ENCODE assay signal across 1 cellular context in the genomic region with DNA sequence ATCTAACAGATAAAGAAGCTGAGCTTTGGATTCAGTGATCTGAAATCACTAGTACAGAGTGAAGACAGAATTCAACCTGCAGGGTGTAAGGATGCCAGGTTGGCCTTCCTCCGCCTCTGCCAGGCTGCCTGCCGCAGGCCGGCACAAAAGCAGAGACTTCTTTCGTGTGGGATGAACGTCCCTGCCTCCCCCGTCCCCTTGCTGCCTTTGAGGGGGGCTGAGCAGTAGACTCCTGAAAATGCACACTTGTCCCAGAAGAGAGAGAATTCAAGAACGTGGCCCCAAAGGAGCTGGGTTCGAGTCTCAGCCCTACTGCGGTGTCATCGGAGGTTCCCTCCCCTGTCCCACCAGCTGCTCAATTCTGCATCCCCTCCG.
TF ChIP-seq lines count a peak whose summit lies in the region.

No MANE protein-coding gene starts in this region.

TF ChIP-seq in H1, 55 proteins besides CTCF, POLR2A, EP300 and RAD21:
- TF ChIP-seq SP2 (IDR thresholded peaks at IDR 0.05; ENCODE audit: low read length) (no peak), KDM4A (IDR thresholded peaks at IDR 0.05; ENCODE audit: low read depth, low read length, severe bottlenecking) (no peak), SUZ12 (IDR thresholded peaks at IDR 0.05; ENCODE audit: low read length) (no peak), SP1 (IDR thresholded peaks at IDR 0.05; ENCODE audit: low read depth, low read length) (no peak), ASH2L (IDR thresholded peaks at IDR 0.05; ENCODE audit: low read length) (no peak), GABPA (IDR thresholded peaks at IDR 0.05; ENCODE audit: borderline replicate concordance, insufficient read depth, low read length) (no peak), CREB1 (IDR thresholded peaks at IDR 0.05) (no peak), CTBP2 (IDR thresholded peaks at IDR 0.05; ENCODE audit: borderline replicate concordance, insufficient read depth, insufficient read length, low read length) (no peak), POU5F1 (IDR thresholded peaks at IDR 0.05; ENCODE audit: low read depth, low read length) (no peak), CHD1 (IDR thresholded peaks at IDR 0.05; ENCODE audit: low read depth, low read length) (no peak), CHD2 (IDR thresholded peaks at IDR 0.05; ENCODE audit: low read length) (no peak), RXRA (IDR thresholded peaks at IDR 0.05; ENCODE audit: insufficient read depth, low read depth, low read length) (no peak), SIRT6 (IDR thresholded peaks at IDR 0.05; ENCODE audit: low read length) (no peak), SAP30 (IDR thresholded peaks at IDR 0.05; ENCODE audit: insufficient read depth, insufficient replicate concordance, low read length) (no peak), SIX5 (IDR thresholded peaks at IDR 0.05; ENCODE audit: low read depth, low read length) (no peak), TCF12 (IDR thresholded peaks at IDR 0.05; ENCODE audit: low read depth, low read length) (no peak), POLR2AphosphoS5 (IDR thresholded peaks at IDR 0.05; ENCODE audit: low read depth, low read length) (no peak), RBBP5 (IDR thresholded peaks at IDR 0.05; ENCODE audit: borderline replicate concordance, low read depth, low read length) (no peak)
- TF ChIP-seq, protein P1, sequence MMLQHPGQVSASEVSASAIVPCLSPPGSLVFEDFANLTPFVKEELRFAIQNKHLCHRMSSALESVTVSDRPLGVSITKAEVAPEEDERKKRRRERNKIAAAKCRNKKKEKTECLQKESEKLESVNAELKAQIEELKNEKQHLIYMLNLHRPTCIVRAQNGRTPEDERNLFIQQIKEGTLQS (IDR thresholded peaks at IDR 0.05; ENCODE audit: insufficient read depth, low read depth, low read length), result no peak
- TF ChIP-seq, protein P2, sequence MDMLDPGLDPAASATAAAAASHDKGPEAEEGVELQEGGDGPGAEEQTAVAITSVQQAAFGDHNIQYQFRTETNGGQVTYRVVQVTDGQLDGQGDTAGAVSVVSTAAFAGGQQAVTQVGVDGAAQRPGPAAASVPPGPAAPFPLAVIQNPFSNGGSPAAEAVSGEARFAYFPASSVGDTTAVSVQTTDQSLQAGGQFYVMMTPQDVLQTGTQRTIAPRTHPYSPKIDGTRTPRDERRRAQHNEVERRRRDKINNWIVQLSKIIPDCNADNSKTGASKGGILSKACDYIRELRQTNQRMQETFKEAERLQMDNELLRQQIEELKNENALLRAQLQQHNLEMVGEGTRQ (IDR thresholded peaks at IDR 0.05; ENCODE audit: low read length), result no peak
